ENCODE assay signal across 8 cellular contexts in genomic region chr13:45206340-45206739, GRCh38. TPM values are rescaled to one million over a fixed set of nuclear protein-coding genes. Genes with fewer than 3 reads are reported as not detected.
DNase-seq lines count a peak whose midpoint lies in the region; ATAC-seq and TF ChIP-seq lines count a peak whose summit lies in the region.

No MANE protein-coding gene starts in this region.

- no peaks in the 10 kb centered on the region for H3K27me3 ChIP-seq in Panc1 (ENCODE audit: control insufficient read depth, insufficient read depth, low read length)
- H3K27me3 ChIP-seq in stomach smooth muscle (ENCODE audit: control insufficient read depth in 1 of 2, insufficient read depth in 2 of 2, low read length in 2 of 2), result no peaks in the 10 kb centered on the region

- no peak for TF ChIP-seq CTCF in Panc1 (IDR thresholded peaks at IDR 0.05)
- TF ChIP-seq CTCF in fibroblast of pulmonary artery (IDR thresholded peaks at IDR 0.05; ENCODE audit: low read length, missing control alignments), result no peak

- in situ Hi-C loops in Panc1 (cut with HindIII; ENCODE audit: low pct_unique_long_range_greater_than_20kb, low sequenced_read_pairs), result no loop called here

- no peak overlapping the region for H3K4me3 ChIP-seq in Panc1 (ENCODE audit: low read depth in 2 of 2, low read length in 2 of 2)
- no peak overlapping the region for H3K4me3 ChIP-seq in fibroblast of pulmonary artery (replicated peaks; ENCODE audit: low read depth, low read length)
- peak overlapping the region; percentile 58 to 61 for H3K4me3 ChIP-seq in stomach smooth muscle (ENCODE audit: low read length in 2 of 2)

- ATAC-seq in Panc1, result peak; percentile 91
- ATAC-seq in GM19324 (IDR thresholded peaks at IDR 0.05; ENCODE audit: low FRiP score, unreplicated experiment), result no peak

- BruUV-seq in Panc1 (replicated peaks; lab: Mats Ljungman, UMichigan), result no TSS peak

- no peaks in the 10 kb centered on the region for H3K9me3 ChIP-seq in Panc1 (ENCODE audit: control insufficient read depth, insufficient read depth, low read depth, low read length)
- H3K9me3 ChIP-seq in stomach smooth muscle (ENCODE audit: control insufficient read depth in 2 of 2, low read length in 2 of 2), result no peaks in the 10 kb centered on the region

- intact Hi-C loops in Panc1 (cut with micrococcal nuclease; ENCODE audit: unreplicated experiment), result no loop called here

- H3K36me3 ChIP-seq in Panc1 (ENCODE audit: control insufficient read depth, insufficient read depth, low read length) (no peaks in the 10 kb centered on the region), stomach smooth muscle (ENCODE audit: control insufficient read depth in 2 of 2, insufficient read depth in 2 of 2, low read length in 2 of 2) (peaks cover 4 to 8% of the 10 kb centered on the region in 2 donors)

- peak overlapping the region in 1 of 2 donors; percentile 71 for H3K9ac ChIP-seq in stomach smooth muscle (ENCODE audit: low read length in 2 of 2)

- CTCF ChIA-PET in Panc1 (lab: Charles Lee), result no interaction called here

- H3K4me1 ChIP-seq in Panc1 (ENCODE audit: control insufficient read depth, insufficient read depth, low read length) (peaks cover 7% of the 10 kb centered on the region), stomach smooth muscle (ENCODE audit: control insufficient read depth, insufficient read depth, low read length) (peaks cover 12% of the 10 kb centered on the region)

- POLR2A ChIA-PET in Panc1 (lab: Charles Lee), result no interaction called here

- DNase-seq in stimulated activated CD4-positive, alpha-beta T cell treated with anti-CD3 and anti-CD28 coated beads, Interleukin-15, amount 100 ng/mL, for 24 hours, result peak; percentile 12
- no peak for DNase-seq in stimulated activated CD4-positive, alpha-beta T cell treated with anti-CD3 and anti-CD28 coated beads, Interleukin-12 subunit alpha, Interleukin-12 subunit beta, amount 100 ng/mL, for 4 hours
- DNase-seq in Panc1 (ENCODE audit: low read depth, low spot score) (peak; percentile 78), fibroblast of pulmonary artery (ENCODE audit: low read depth) (peak; percentile 92), DMS53 (lab: John Stamatoyannopoulos, UW) (no peak)
- DNase-seq in stimulated activated CD4-positive, alpha-beta T cell treated with anti-CD3 and anti-CD28 coated beads, Interleukin-2, amount 100 ng/mL, for 48 hours, result no peak

- H3K27ac ChIP-seq in Panc1 (ENCODE audit: low read length) (peak overlapping the region; percentile 48), stomach smooth muscle (ENCODE audit: low read length) (peak overlapping the region; percentile 31)

RNA-seq across cellular contexts. Expression of gene KCTD4, which starts 5.5 kb away (rescaled TPM):
- not detected for total RNA-seq in Panc1 (2021; ENCODE audit: unreplicated experiment)
- not detected for polyA plus RNA-seq in Panc1 (2012; ENCODE audit: insufficient read length)

Comparison
In these comparisons a context has a peak if more than half of its experiments do, and no peak if none do; other contexts are left out.
1. DNase-seq: peak in stimulated activated CD4-positive, alpha-beta T cell treated with anti-CD3 and anti-CD28 coated beads, Interleukin-15, amount 100 ng/mL, for 24 hours (single experiment), Panc1 (single experiment) and fibroblast of pulmonary artery (single experiment); none in stimulated activated CD4-positive, alpha-beta T cell treated with anti-CD3 and anti-CD28 coated beads, Interleukin-12 subunit alpha, Interleukin-12 subunit beta, amount 100 ng/mL, for 4 hours (single experiment), DMS53 (single experiment) and stimulated activated CD4-positive, alpha-beta T cell treated with anti-CD3 and anti-CD28 coated beads, Interleukin-2, amount 100 ng/mL, for 48 hours (0 of 2).
2. H3K4me3 ChIP-seq: peak in stomach smooth muscle (2 of 2); none in Panc1 (0 of 2) and fibroblast of pulmonary artery (single experiment).